19 cellular contexts compared by ENCODE assay signal in genomic region chr2:238129166-238130010, GRCh38. TPM values are rescaled to one million over a fixed set of nuclear protein-coding genes. Genes with fewer than 3 reads are reported as not detected.
"Had no signal": no experiment of that assay in that cellular context is flagged by ENCODE, and none has a peak within 500 bp of the region (broad histone marks: within the 10 kb centered on the region; RNA-seq: fewer than 3 reads in every experiment).

No MANE protein-coding gene starts in this region.

- FAIRE-seq: endometrium had no signal

- DNase-seq: activated CD4-positive, alpha-beta memory T cell treated with anti-CD3 and anti-CD28 coated beads, Interleukin-2, amount 10 ng/mL, durations not matched to agents 7 days and 5 days; activated CD4-positive, alpha-beta T cell treated with anti-CD3 and anti-CD28 coated beads for 48 hours; activated CD4-positive, CD25-positive, alpha-beta regulatory T cell; activated effector memory CD4-positive, alpha-beta T cell treated with Interleukin-2 at 50 U/mL for 16 hours; activated naive CD4-positive, alpha-beta T cell treated with anti-CD3 and anti-CD28 coated beads, Interleukin-2, amount 10 ng/mL, durations not matched to agents 7 days and 5 days; activated naive CD8-positive, alpha-beta T cell treated with anti-CD3 and anti-CD28 coated beads, Interleukin-2, amount 50 U/mL, for 24 hours; activated T-cell treated with anti-CD3 and anti-CD28 coated beads, Interleukin-2, amount 50 U/mL, for 72 hours; stimulated activated CD4-positive, alpha-beta T cell treated with anti-CD3 and anti-CD28 coated beads, Interleukin-12 subunit alpha, Interleukin-12 subunit beta, amount 100 ng/mL, for 4 hours; stimulated activated CD4-positive, alpha-beta T cell treated with anti-CD3 and anti-CD28 coated beads, Interleukin-4, amount 100 ng/mL, for 4 hours; stimulated activated naive CD8-positive, alpha-beta T cell treated with anti-CD3 and anti-CD28 coated beads, Interleukin-15, Interleukin-2, amounts not matched to agents 100 U/mL and 50 U/mL, for 24 hours had no signal

- H3K36me3 ChIP-seq: heart right ventricle, left lung, prostate gland, upper lobe of left lung had no signal

- H3K27me3 ChIP-seq: heart right ventricle, upper lobe of left lung had no signal

- H3K4me3 ChIP-seq: heart right ventricle, left lung, mucosa of descending colon, prostate gland, upper lobe of left lung had no signal

- H3K27ac ChIP-seq: heart right ventricle, left lung, prostate gland, upper lobe of left lung had no signal

- ATAC-seq: activated naive CD8-positive, alpha-beta T cell treated with anti-CD3 and anti-CD28 coated beads, Interleukin-2, amount 50 U/mL, for 24 hours; activated T-cell treated with anti-CD3 and anti-CD28 coated beads, Interleukin-2, amount 50 U/mL, for 72 hours; heart right ventricle; left lung; mucosa of descending colon; stimulated activated naive CD8-positive, alpha-beta T cell treated with anti-CD3 and anti-CD28 coated beads, Interleukin-15, Interleukin-2, amounts not matched to agents 100 U/mL and 50 U/mL, for 24 hours had no signal

- H3K4me1 ChIP-seq: prostate gland had no signal

- H3K9me3 ChIP-seq: heart right ventricle, left lung, mucosa of descending colon, prostate gland, upper lobe of left lung had no signal

RNA-seq across cellular contexts. Expression of gene KLHL30, which starts 9.1 kb away (rescaled TPM):
- total RNA-seq: activated CD4-positive, alpha-beta memory T cell treated with anti-CD3 and anti-CD28 coated beads, Interleukin-2, amount 10 ng/mL, durations not matched to agents 7 days and 5 days; activated T-cell treated with anti-CD3 and anti-CD28 coated beads, Interleukin-2, amount 50 U/mL, for 72 hours; cerebellum; T-helper 1 cell treated with Interleukin-12 subunit alpha and Interleukin-12 subunit beta and Interleukin-4 antibody, amounts not matched to agents 30 ng/mL and 1 ng/mL, for 36 hours had no signal

RNA-seq across cellular contexts. Expression of gene ESPNL, which starts 29.2 kb away (rescaled TPM):
- total RNA-seq: osteocyte had no signal

RNA-seq across cellular contexts. Expression of gene ERFE, which starts 29.4 kb away (rescaled TPM):
- total RNA-seq: activated CD4-positive, alpha-beta memory T cell treated with anti-CD3 and anti-CD28 coated beads, Interleukin-2, amount 10 ng/mL, durations not matched to agents 7 days and 5 days; T-helper 1 cell treated with Interleukin-12 subunit alpha and Interleukin-12 subunit beta and Interleukin-4 antibody, amounts not matched to agents 30 ng/mL and 1 ng/mL, for 36 hours had no signal
